In the genomic region with DNA sequence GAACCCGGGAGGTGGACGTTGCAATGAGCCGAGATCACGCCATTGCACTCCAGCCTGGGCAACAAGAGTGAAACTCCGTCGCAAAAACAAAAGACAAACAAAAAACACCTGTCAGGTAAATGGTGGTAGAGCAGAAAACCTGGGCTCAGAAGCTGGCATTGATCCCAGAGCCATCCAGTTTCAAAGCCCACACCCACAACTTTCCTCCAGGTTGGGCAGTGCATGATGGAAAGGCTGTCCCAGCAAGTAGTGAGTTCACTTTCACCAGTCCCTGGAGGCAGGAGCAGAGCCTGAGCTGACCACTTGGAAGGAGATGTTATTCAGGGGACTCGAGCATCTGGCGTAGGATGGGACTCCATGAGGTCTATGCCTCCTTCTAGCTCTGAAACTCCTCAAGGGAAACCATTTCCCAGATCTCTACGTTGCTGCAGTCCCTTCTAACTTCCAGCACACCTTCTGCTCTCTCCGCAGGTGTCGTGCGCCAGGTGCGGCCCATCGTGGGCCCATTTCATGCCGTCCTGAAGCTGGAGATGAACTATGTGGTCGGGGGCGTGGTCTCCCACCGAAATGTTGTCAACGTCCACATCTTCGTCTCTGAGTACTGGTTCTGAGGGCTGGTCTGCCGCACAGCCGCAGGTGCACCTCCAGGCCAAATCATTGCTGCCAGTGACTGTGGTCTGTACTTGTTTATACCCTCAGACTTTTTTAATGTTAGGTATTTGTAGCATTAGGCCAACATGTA, we compare ENCODE assay signal across 26 cellular contexts.
A peak's percentile ranks its signal among the peaks of the same experiment; 100 is the strongest.
DNase-seq lines count a peak whose midpoint lies in the region; ATAC-seq, FAIRE-seq and TF ChIP-seq lines count a peak whose summit lies in the region.
"Had no signal": no experiment of that assay in that cellular context is flagged by ENCODE, and none has a peak within 500 bp of the region (broad histone marks: within the 10 kb centered on the region; RNA-seq: fewer than 3 reads in every experiment).

No MANE protein-coding gene starts in this region.

- TF ChIP-seq CTCF in colonic mucosa (IDR thresholded peaks at IDR 0.05) (no peak), upper lobe of right lung (IDR thresholded peaks at IDR 0.05) (no peak)

- H3K9me3 Mint-ChIP-seq in activated naive CD4-positive, alpha-beta T cell treated with anti-CD3 and anti-CD28 coated beads, Interleukin-2, amount 10 ng/mL, durations not matched to agents 7 days and 5 days = no peaks in the 10 kb centered on the region
- H3K9me3 Mint-ChIP-seq: activated naive CD4-positive, alpha-beta T cell treated with anti-CD3 and anti-CD28 coated beads for 36 hours; natural killer cell; T-cell had no signal

- CTCF ChIA-PET in activated naive CD4-positive, alpha-beta T cell treated with anti-CD3 and anti-CD28 coated beads, Interleukin-2, amount 10 ng/mL, durations not matched to agents 7 days and 5 days (lab: Charles Lee) = no interaction called here

- no peak overlapping the region for H3K27ac Mint-ChIP-seq in activated naive CD4-positive, alpha-beta T cell treated with anti-CD3 and anti-CD28 coated beads, Interleukin-2, amount 10 ng/mL, durations not matched to agents 7 days and 5 days
- H3K27ac Mint-ChIP-seq: activated naive CD4-positive, alpha-beta T cell treated with anti-CD3 and anti-CD28 coated beads for 36 hours; activated T-cell treated with anti-CD3 and anti-CD28 coated beads, Interleukin-2, amount 50 U/mL, for 72 hours; natural killer cell; T-cell had no signal

- ATAC-seq in upper lobe of right lung = no peak
- ATAC-seq: activated T-cell treated with anti-CD3 and anti-CD28 coated beads, Interleukin-2, amount 50 U/mL, for 72 hours; GM12878; left ventricle myocardium superior; natural killer cell; T-cell had no signal

- H3K27ac ChIP-seq in colonic mucosa (no peak overlapping the region), upper lobe of right lung (no peak overlapping the region)
- H3K27ac ChIP-seq: brain microvascular endothelial cell, spleen, upper lobe of left lung had no signal

- peaks cover 30% of the 10 kb centered on the region for H3K27me3 Mint-ChIP-seq in activated naive CD4-positive, alpha-beta T cell treated with anti-CD3 and anti-CD28 coated beads, Interleukin-2, amount 10 ng/mL, durations not matched to agents 7 days and 5 days

- intact Hi-C loops in colonic mucosa (cut with DNase I) = no loop called here
- intact Hi-C loops in upper lobe of right lung (cut with DNase I) = no loop called here

- peak; percentile 5 for DNase-seq in activated naive CD4-positive, alpha-beta T cell treated with anti-CD3 and anti-CD28 coated beads, Interleukin-2, amount 10 ng/mL, durations not matched to agents 7 days and 5 days
- DNase-seq in activated naive CD4-positive, alpha-beta T cell treated with Interleukin-2 at 50 U/mL for 16 hours = no peak
- DNase-seq in NCI-H345 (lab: John Stamatoyannopoulos, UW) (peak; percentile 80), colonic mucosa (peak; percentile 61), upper lobe of right lung (peak; percentile 42), NCI-H2081 treated with DMSO at 0.1 percent for 48 hours (lab: John Stamatoyannopoulos, UW) (no peak), T-helper 1 cell (no peak), frontal cortex (ENCODE audit: low spot score in 2 of 2) (no peak)
- DNase-seq: activated CD4-positive, alpha-beta T cell treated with anti-CD3 and anti-CD28 coated beads, Interleukin-2, amount 50 U/mL, for 4 hours; activated naive CD4-positive, alpha-beta T cell treated with anti-CD3 and anti-CD28 coated beads for 36 hours; activated T-cell treated with anti-CD3 and anti-CD28 coated beads, Interleukin-2, amount 50 U/mL, for 72 hours; amniotic stem cell; brain microvascular endothelial cell; C1 segment of cervical spinal cord; GOT3; left ventricle myocardium superior; natural killer cell; NCI-H187 treated with DMSO at 0.1 percent for 48 hours; NCI-H524 treated with DMSO at 0.1 percent for 48 hours; stimulated activated CD4-positive, alpha-beta T cell treated with anti-CD3 and anti-CD28 coated beads, Interleukin-4, amount 100 ng/mL, for 1 hour; substantia nigra; T-cell; upper lobe of left lung had no signal

- H3K4me1 Mint-ChIP-seq in activated naive CD4-positive, alpha-beta T cell treated with anti-CD3 and anti-CD28 coated beads, Interleukin-2, amount 10 ng/mL, durations not matched to agents 7 days and 5 days = no peaks in the 10 kb centered on the region
- H3K4me1 Mint-ChIP-seq: T-cell had no signal

- no peaks in the 10 kb centered on the region for H3K36me3 Mint-ChIP-seq in activated naive CD4-positive, alpha-beta T cell treated with anti-CD3 and anti-CD28 coated beads, Interleukin-2, amount 10 ng/mL, durations not matched to agents 7 days and 5 days
- H3K36me3 Mint-ChIP-seq: natural killer cell, T-cell had no signal

- no peak overlapping the region for H3K4me3 ChIP-seq in colonic mucosa
- H3K4me3 ChIP-seq in upper lobe of right lung = no peak overlapping the region
- H3K4me3 ChIP-seq: GM12878, spleen, upper lobe of left lung had no signal

- no peaks in the 10 kb centered on the region for H3K27me3 ChIP-seq in colonic mucosa
- no peaks in the 10 kb centered on the region for H3K27me3 ChIP-seq in upper lobe of right lung
- H3K27me3 ChIP-seq: brain microvascular endothelial cell, upper lobe of left lung had no signal

- no peak overlapping the region for H3K4me3 Mint-ChIP-seq in activated naive CD4-positive, alpha-beta T cell treated with anti-CD3 and anti-CD28 coated beads, Interleukin-2, amount 10 ng/mL, durations not matched to agents 7 days and 5 days
- H3K4me3 Mint-ChIP-seq: activated naive CD4-positive, alpha-beta T cell treated with anti-CD3 and anti-CD28 coated beads for 36 hours; activated T-cell treated with anti-CD3 and anti-CD28 coated beads, Interleukin-2, amount 50 U/mL, for 72 hours; natural killer cell; T-cell had no signal

- H3K36me3 ChIP-seq in colonic mucosa = no peaks in the 10 kb centered on the region
- H3K36me3 ChIP-seq in upper lobe of right lung = no peaks in the 10 kb centered on the region
- H3K36me3 ChIP-seq: brain microvascular endothelial cell, spleen, upper lobe of left lung had no signal

- no peak overlapping the region for H3K9ac ChIP-seq in colonic mucosa (ENCODE audit: low read depth in 2 of 2, low read length in 2 of 2)

- H3K4me1 ChIP-seq in colonic mucosa = no peaks in the 10 kb centered on the region
- H3K4me1 ChIP-seq in upper lobe of right lung = peaks cover 7% of the 10 kb centered on the region

- no peak for FAIRE-seq in frontal cortex (lab: Jason Lieb, UNC)
- FAIRE-seq: GM12878, islet of Langerhans had no signal

- no peaks in the 10 kb centered on the region for H3K9me3 ChIP-seq in colonic mucosa
- no peaks in the 10 kb centered on the region for H3K9me3 ChIP-seq in upper lobe of right lung
- H3K9me3 ChIP-seq: spleen, upper lobe of left lung had no signal

Comparison
In these comparisons a context has a peak if more than half of its experiments do, and no peak if none do; other contexts are left out.
1. DNase-seq: peak in activated naive CD4-positive, alpha-beta T cell treated with anti-CD3 and anti-CD28 coated beads, Interleukin-2, amount 10 ng/mL, durations not matched to agents 7 days and 5 days (single experiment), NCI-H345 (single experiment), colonic mucosa (single experiment) and upper lobe of right lung (single experiment); none in activated naive CD4-positive, alpha-beta T cell treated with Interleukin-2 at 50 U/mL for 16 hours (single experiment), NCI-H2081 treated with DMSO at 0.1 percent for 48 hours (single experiment), T-helper 1 cell (0 of 5) and frontal cortex (0 of 2).